In the genomic region with DNA sequence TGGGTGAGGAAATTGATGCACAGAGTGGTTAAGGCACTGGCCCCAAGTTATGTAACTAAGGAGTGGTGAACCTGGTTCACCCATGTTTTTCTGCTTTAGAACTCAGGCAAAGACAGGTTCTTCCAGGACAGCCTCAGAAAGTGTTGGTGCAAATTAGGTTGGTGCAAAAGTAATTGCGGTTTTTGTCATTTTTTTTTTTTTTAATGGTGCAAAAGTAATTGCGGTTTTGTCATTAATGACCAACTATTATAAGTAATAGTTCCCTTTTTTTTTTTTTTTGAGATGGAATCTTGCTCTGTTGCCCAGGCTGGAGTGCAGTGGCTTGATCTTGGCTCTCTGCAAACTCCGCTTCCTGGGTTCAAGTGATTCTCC, we compare ENCODE assay signal across 2 cellular contexts.
TF ChIP-seq lines count a peak whose summit lies in the region.

No MANE protein-coding gene starts in this region.

TF ChIP-seq in IMR-90, 13 proteins besides CTCF, POLR2A, EP300 and RAD21:
- TF ChIP-seq, protein P1, sequence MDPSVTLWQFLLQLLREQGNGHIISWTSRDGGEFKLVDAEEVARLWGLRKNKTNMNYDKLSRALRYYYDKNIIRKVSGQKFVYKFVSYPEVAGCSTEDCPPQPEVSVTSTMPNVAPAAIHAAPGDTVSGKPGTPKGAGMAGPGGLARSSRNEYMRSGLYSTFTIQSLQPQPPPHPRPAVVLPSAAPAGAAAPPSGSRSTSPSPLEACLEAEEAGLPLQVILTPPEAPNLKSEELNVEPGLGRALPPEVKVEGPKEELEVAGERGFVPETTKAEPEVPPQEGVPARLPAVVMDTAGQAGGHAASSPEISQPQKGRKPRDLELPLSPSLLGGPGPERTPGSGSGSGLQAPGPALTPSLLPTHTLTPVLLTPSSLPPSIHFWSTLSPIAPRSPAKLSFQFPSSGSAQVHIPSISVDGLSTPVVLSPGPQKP (IDR thresholded peaks at IDR 0.05; ENCODE audit: borderline replicate concordance, low read depth, low read length): no peak
- TF ChIP-seq RFX5 (IDR thresholded peaks at IDR 0.05; ENCODE audit: low read depth, low read length): no peak
- TF ChIP-seq CHD1 (IDR thresholded peaks at IDR 0.05; ENCODE audit: low read depth, low read length): no peak
- no peak for TF ChIP-seq NFE2L2 (IDR thresholded peaks at IDR 0.05; ENCODE audit: low read depth, low read length)
- no peak for TF ChIP-seq CEBPB (IDR thresholded peaks at IDR 0.05; ENCODE audit: low read depth, low read length)
- TF ChIP-seq RCOR1 (IDR thresholded peaks at IDR 0.05; ENCODE audit: insufficient replicate concordance, low read length): no peak
- TF ChIP-seq MAZ (IDR thresholded peaks at IDR 0.05; ENCODE audit: borderline replicate concordance, low read depth, low read length): no peak
- no peak for TF ChIP-seq BHLHE40 (IDR thresholded peaks at IDR 0.05; ENCODE audit: low read depth, low read length)
- no peak for TF ChIP-seq FOS (IDR thresholded peaks at IDR 0.05; ENCODE audit: low read depth, low read length)
- TF ChIP-seq SMC3 (IDR thresholded peaks at IDR 0.05; ENCODE audit: low read depth, low read length): no peak
- no peak for TF ChIP-seq USF2 (IDR thresholded peaks at IDR 0.05; ENCODE audit: low read depth, low read length)
- no peak for TF ChIP-seq MXI1 (IDR thresholded peaks at IDR 0.05; ENCODE audit: borderline replicate concordance, low read depth, low read length)
- no peak for TF ChIP-seq MAFK (IDR thresholded peaks at IDR 0.05; ENCODE audit: low read depth, low read length)

TF ChIP-seq in K562, 482 proteins besides CTCF, POLR2A, EP300 and RAD21:
- no peak for TF ChIP-seq GABPB2 (CRISPR knock-in tag; conservative IDR thresholded peaks at IDR 0.05)
- no peak for TF ChIP-seq PKNOX1 (IDR thresholded peaks at IDR 0.05)
- TF ChIP-seq ZNF24 (IDR thresholded peaks at IDR 0.05): no peak
- TF ChIP-seq PTBP1 (IDR thresholded peaks at IDR 0.05; ENCODE audit: low read depth, low read length): no peak
- TF ChIP-seq RFX7 (CRISPR knock-in tag; IDR thresholded peaks at IDR 0.05): no peak
- peak; percentile 83 for TF ChIP-seq DACH1 (IDR thresholded peaks at IDR 0.05; ENCODE audit: partially characterized antibody)
- peak; percentile 67; the same call in 1 of the 2 replicates for TF ChIP-seq ZNF384 (IDR thresholded peaks at IDR 0.05; ENCODE audit: low read depth, low read length)
- TF ChIP-seq ZNF133 (CRISPR knock-in tag; IDR thresholded peaks at IDR 0.05): no peak
- TF ChIP-seq, protein P2, sequence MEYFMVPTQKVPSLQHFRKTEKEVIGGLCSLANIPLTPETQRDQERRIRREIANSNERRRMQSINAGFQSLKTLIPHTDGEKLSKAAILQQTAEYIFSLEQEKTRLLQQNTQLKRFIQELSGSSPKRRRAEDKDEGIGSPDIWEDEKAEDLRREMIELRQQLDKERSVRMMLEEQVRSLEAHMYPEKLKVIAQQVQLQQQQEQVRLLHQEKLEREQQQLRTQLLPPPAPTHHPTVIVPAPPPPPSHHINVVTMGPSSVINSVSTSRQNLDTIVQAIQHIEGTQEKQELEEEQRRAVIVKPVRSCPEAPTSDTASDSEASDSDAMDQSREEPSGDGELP (CRISPR knock-in tag; IDR thresholded peaks at IDR 0.05; ENCODE audit: borderline replicate concordance): no peak
- TF ChIP-seq, protein P3, sequence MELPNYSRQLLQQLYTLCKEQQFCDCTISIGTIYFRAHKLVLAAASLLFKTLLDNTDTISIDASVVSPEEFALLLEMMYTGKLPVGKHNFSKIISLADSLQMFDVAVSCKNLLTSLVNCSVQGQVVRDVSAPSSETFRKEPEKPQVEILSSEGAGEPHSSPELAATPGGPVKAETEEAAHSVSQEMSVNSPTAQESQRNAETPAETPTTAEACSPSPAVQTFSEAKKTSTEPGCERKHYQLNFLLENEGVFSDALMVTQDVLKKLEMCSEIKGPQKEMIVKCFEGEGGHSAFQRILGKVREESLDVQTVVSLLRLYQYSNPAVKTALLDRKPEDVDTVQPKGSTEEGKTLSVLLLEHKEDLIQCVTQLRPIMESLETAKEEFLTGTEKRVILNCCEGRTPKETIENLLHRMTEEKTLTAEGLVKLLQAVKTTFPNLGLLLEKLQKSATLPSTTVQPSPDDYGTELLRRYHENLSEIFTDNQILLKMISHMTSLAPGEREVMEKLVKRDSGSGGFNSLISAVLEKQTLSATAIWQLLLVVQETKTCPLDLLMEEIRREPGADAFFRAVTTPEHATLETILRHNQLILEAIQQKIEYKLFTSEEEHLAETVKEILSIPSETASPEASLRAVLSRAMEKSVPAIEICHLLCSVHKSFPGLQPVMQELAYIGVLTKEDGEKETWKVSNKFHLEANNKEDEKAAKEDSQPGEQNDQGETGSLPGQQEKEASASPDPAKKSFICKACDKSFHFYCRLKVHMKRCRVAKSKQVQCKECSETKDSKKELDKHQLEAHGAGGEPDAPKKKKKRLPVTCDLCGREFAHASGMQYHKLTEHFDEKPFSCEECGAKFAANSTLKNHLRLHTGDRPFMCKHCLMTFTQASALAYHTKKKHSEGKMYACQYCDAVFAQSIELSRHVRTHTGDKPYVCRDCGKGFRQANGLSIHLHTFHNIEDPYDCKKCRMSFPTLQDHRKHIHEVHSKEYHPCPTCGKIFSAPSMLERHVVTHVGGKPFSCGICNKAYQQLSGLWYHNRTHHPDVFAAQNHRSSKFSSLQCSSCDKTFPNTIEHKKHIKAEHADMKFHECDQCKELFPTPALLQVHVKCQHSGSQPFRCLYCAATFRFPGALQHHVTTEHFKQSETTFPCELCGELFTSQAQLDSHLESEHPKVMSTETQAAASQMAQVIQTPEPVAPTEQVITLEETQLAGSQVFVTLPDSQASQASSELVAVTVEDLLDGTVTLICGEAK (IDR thresholded peaks at IDR 0.05): peak; percentile 85
- TF ChIP-seq, protein P3 (CRISPR knock-in tag; IDR thresholded peaks at IDR 0.05): no peak
- TF ChIP-seq GABPA (tag; conservative IDR thresholded peaks at IDR 0.05; ENCODE audit: low read depth): no peak
- no peak for TF ChIP-seq CREB3L1 (IDR thresholded peaks at IDR 0.05; ENCODE audit: borderline replicate concordance, low read depth)
- no peak for TF ChIP-seq CBX5 (IDR thresholded peaks at IDR 0.05; ENCODE audit: borderline replicate concordance, low read depth)
- 0 out of 4 replicates have a peak, but pooled peaks of 1 of the 2 experiments have one; percentile 20 for TF ChIP-seq FOXK2 (conservative IDR thresholded peaks at IDR 0.05 in 1 of 2, IDR thresholded peaks at IDR 0.05 in 1 of 2; ENCODE audit: low read depth in 2 of 2)
- TF ChIP-seq MTA3 (IDR thresholded peaks at IDR 0.05; ENCODE audit: borderline replicate concordance): no peak
- no peak for TF ChIP-seq TFAM (CRISPR knock-in tag; conservative IDR thresholded peaks at IDR 0.05)
- no peak for TF ChIP-seq SMAD4 (CRISPR knock-in tag; conservative IDR thresholded peaks at IDR 0.05)
- no peak for TF ChIP-seq NFIC (IDR thresholded peaks at IDR 0.05)
- TF ChIP-seq SNIP1 (IDR thresholded peaks at IDR 0.05; ENCODE audit: low read depth): no peak
- peak; percentile 92 for TF ChIP-seq ZBTB5 (IDR thresholded peaks at IDR 0.05)
- TF ChIP-seq, protein P4, sequence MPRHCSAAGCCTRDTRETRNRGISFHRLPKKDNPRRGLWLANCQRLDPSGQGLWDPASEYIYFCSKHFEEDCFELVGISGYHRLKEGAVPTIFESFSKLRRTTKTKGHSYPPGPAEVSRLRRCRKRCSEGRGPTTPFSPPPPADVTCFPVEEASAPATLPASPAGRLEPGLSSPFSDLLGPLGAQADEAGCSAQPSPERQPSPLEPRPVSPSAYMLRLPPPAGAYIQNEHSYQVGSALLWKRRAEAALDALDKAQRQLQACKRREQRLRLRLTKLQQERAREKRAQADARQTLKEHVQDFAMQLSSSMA (CRISPR knock-in tag; IDR thresholded peaks at IDR 0.05): no peak
